In genomic region chr12:89395712-89396111, GRCh38 we compare ENCODE assay signal across 20 cellular contexts.
"Had no signal": no experiment of that assay in that cellular context is flagged by ENCODE, and none has a peak within 500 bp of the region (broad histone marks: within the 10 kb centered on the region; RNA-seq: fewer than 3 reads in every experiment).

No MANE protein-coding gene starts in this region.

- H3K27ac ChIP-seq: hepatocyte, skin epidermis, stomach, thoracic aorta, transverse colon had no signal

- H3K9me3 ChIP-seq: sigmoid colon, stomach, thoracic aorta, transverse colon had no signal

- H3K4me3 Mint-ChIP-seq: effector memory CD8-positive, alpha-beta T cell; neural crest cell had no signal

- H3K4me1 ChIP-seq: sigmoid colon had no signal

- H3K9me3 Mint-ChIP-seq: effector memory CD8-positive, alpha-beta T cell; neural crest cell had no signal

- H3K4me3 ChIP-seq: hepatocyte, lung, sigmoid colon, skin epidermis, stomach, thoracic aorta, transverse colon had no signal

- H3K27me3 Mint-ChIP-seq: effector memory CD8-positive, alpha-beta T cell had no signal

- H3K36me3 ChIP-seq: sigmoid colon, stomach, thoracic aorta, transverse colon had no signal

- DNase-seq: effector memory CD8-positive, alpha-beta T cell; foreskin melanocyte; head of caudate nucleus; left colon; left ventricle myocardium superior; mesenchymal stem cell; midbrain; posterior cingulate gyrus; sigmoid colon; stimulated activated CD4-positive, alpha-beta T cell treated with anti-CD3 and anti-CD28 coated beads, Interleukin-2, amount 100 ng/mL, for 24 hours; stimulated activated CD4-positive, alpha-beta T cell treated with anti-CD3 and anti-CD28 coated beads, Interleukin-4, amount 100 ng/mL, for 4 hours; stimulated activated naive CD4-positive, alpha-beta T cell; stomach; substantia nigra; transverse colon had no signal

- ATAC-seq: effector memory CD8-positive, alpha-beta T cell; left colon; left ventricle myocardium superior had no signal

- H3K27me3 ChIP-seq: hepatocyte, sigmoid colon, stomach, transverse colon had no signal
